In genomic region chr10:19663344-19663743, GRCh38 we compare ENCODE assay signal across 20 cellular contexts.
DNase-seq lines count a peak whose midpoint lies in the region; ATAC-seq, FAIRE-seq and TF ChIP-seq lines count a peak whose summit lies in the region.
"Had no signal": no experiment of that assay in that cellular context is flagged by ENCODE, and none has a peak within 500 bp of the region (broad histone marks: within the 10 kb centered on the region; RNA-seq: fewer than 3 reads in every experiment).

No MANE protein-coding gene starts in this region.

- H3K27me3 ChIP-seq in liver (ENCODE audit: control insufficient read depth in 4 of 4, insufficient read depth in 4 of 4, low read length in 3 of 4) (no peaks in the 10 kb centered on the region), HepG2 (ENCODE audit: control insufficient read depth in 1 of 2, insufficient read depth in 2 of 2, low read length in 2 of 2) (no peaks in the 10 kb centered on the region), stomach (no peaks in the 10 kb centered on the region)

- TF ChIP-seq EP300 in HepG2 (IDR thresholded peaks at IDR 0.05; ENCODE audit: low read depth in 2 of 2, low read length in 2 of 2) (no peak), HepG2 (CRISPR knock-in tag; IDR thresholded peaks at IDR 0.05; ENCODE audit: borderline replicate concordance) (no peak), stomach (IDR thresholded peaks at IDR 0.05) (no peak)

- no peak for ATAC-seq in HepG2
- peak; percentile 24 for ATAC-seq in left lobe of liver
- no peak for ATAC-seq in GM18907 (IDR thresholded peaks at IDR 0.05; ENCODE audit: unreplicated experiment)
- ATAC-seq: Panc1 had no signal

- H3K36me3 ChIP-seq in liver (ENCODE audit: control insufficient read depth in 4 of 4, insufficient read depth in 3 of 4, low read depth in 1 of 4, low read length in 3 of 4) (no peaks in the 10 kb centered on the region), HepG2 (replicated peaks in 1 of 2; ENCODE audit: control insufficient read depth in 1 of 2, insufficient read depth in 2 of 2, low read length in 2 of 2) (no peaks in the 10 kb centered on the region), stomach (no peaks in the 10 kb centered on the region)

- no peak overlapping the region for H2AFZ ChIP-seq in HepG2 (ENCODE audit: low read length)

- in situ Hi-C loops in HepG2 (cut with HindIII; ENCODE audit: extremely low pct_ligation_motif_present, low pct_unique_long_range_greater_than_20kb) = no loop called here

- H3K4me1 Mint-ChIP-seq in chondrocyte (ENCODE audit: low read depth) = peaks cover 24% of the 10 kb centered on the region
- H3K4me1 Mint-ChIP-seq: IgD-negative memory B cell had no signal

- BruUV-seq in HepG2 (replicated peaks; lab: Mats Ljungman, UMichigan) = no TSS peak

- H3K4me3 Mint-ChIP-seq in chondrocyte (ENCODE audit: unreplicated experiment) = no peak overlapping the region
- H3K4me3 Mint-ChIP-seq: IgD-negative memory B cell had no signal

- no peak overlapping the region for H3K27ac ChIP-seq in liver (ENCODE audit: low read depth in 1 of 2, low read length in 2 of 2)
- H3K27ac ChIP-seq in HepG2 (ENCODE audit: extremely low read length, insufficient read depth, low read length) = no peak overlapping the region
- H3K27ac ChIP-seq in stomach = no peak overlapping the region

- FAIRE-seq in HepG2 (lab: Jason Lieb, UNC) = no peak
- FAIRE-seq: GM12892, H54 had no signal

- CTCF ChIA-PET in HepG2 (lab: Yijun Ruan, JAX; ENCODE audit: low intra/inter-chr PET ratio, low total read pairs) = interaction anchor here (1.6 kb wide), 1 partner anchor 124 kb away, joined by 3 read pairs; no protein-coding TSS in a partner anchor
- CTCF ChIA-PET in HEK293T (lab: Yijun Ruan, JAX) = no interaction called here

- POLR2A ChIA-PET in HepG2 (lab: Yijun Ruan, JAX) (no interaction called here), HEK293T (lab: Yijun Ruan, JAX) (no interaction called here)

- H3K9me3 ChIP-seq in liver (ENCODE audit: control insufficient read depth in 4 of 4, low read length in 3 of 4) (peaks cover 0 to 1% (median 0%) of the 10 kb centered on the region in 4 donors), HepG2 (ENCODE audit: low read length) (0 out of 2 replicates have a peak, but pooled peaks cover 10% of the 10 kb centered on the region), stomach (peaks cover 0 to 12% (median 8%) of the 10 kb centered on the region in 4 donors)

- TF ChIP-seq POLR2A in HepG2 (IDR thresholded peaks at IDR 0.05; ENCODE audit: insufficient read depth in 1 of 2, low read depth in 2 of 2, low read length in 2 of 2) (no peak), stomach (IDR thresholded peaks at IDR 0.05) (no peak)

- H3K27ac Mint-ChIP-seq in chondrocyte (ENCODE audit: unreplicated experiment) = no peak overlapping the region
- H3K27ac Mint-ChIP-seq: IgD-negative memory B cell had no signal

- no peaks in the 10 kb centered on the region for H3K79me2 ChIP-seq in HepG2 (ENCODE audit: insufficient read depth, low read length)

- 99% methylated on average over 1 of the region's 1 CpG for WGBS in liver
- WGBS in HepG2 (ENCODE audit: low lambda C conversion rate) = 43% methylated on average over 1 of the region's 1 CpG
- 52 to 93% (median 91%) methylated on average over 1 of the region's 1 CpG for WGBS in stomach, 5 donors

- DNase-seq in HepG2 (ENCODE audit: low spot score) (no peak), chondrocyte (ENCODE audit: low spot score) (no peak), left lobe of liver (ENCODE audit: low spot score) (no peak), HEK293T (ENCODE audit: extremely low spot score) (no peak), cerebellum (ENCODE audit: low spot score) (no peak), stomach (no peak)
- DNase-seq: 8988T, C1 segment of cervical spinal cord, DMS 273 treated with DMSO at 0.1 percent for 48 hours, MV-4-11, NCI-H1436 treated with DMSO at 0.1 percent for 48 hours, NCI-H2029 treated with DMSO at 0.1 percent for 48 hours, NCI-H510A, NCI-H82 had no signal

- TF ChIP-seq CTCF in liver (IDR thresholded peaks at IDR 0.05; ENCODE audit: low read depth, low read length, missing input control) (no peak), HepG2 (CRISPR knock-in tag; IDR thresholded peaks at IDR 0.05) (no peak), chondrocyte (IDR thresholded peaks at IDR 0.05) (peak; percentile 23), stomach (IDR thresholded peaks at IDR 0.05) (no peak)

- H3K4me1 ChIP-seq in liver (ENCODE audit: control insufficient read depth in 4 of 4, insufficient read depth in 4 of 4, low read length in 3 of 4) = peaks cover 0 to 17% (median 10%) of the 10 kb centered on the region in 4 donors
- no peaks in the 10 kb centered on the region for H3K4me1 ChIP-seq in HepG2 (ENCODE audit: insufficient read depth, low read length)
- no peaks in the 10 kb centered on the region for H3K4me1 ChIP-seq in stomach

- H3K4me3 ChIP-seq in liver (ENCODE audit: low read depth in 1 of 3, low read length in 3 of 3) = no peak overlapping the region
- no peak overlapping the region for H3K4me3 ChIP-seq in HepG2 (replicated peaks in 1 of 3; ENCODE audit: insufficient read depth in 1 of 3, low read depth in 2 of 3, low read length in 3 of 3)
- no peak overlapping the region for H3K4me3 ChIP-seq in stomach

- H3K9ac ChIP-seq in liver (ENCODE audit: low read depth in 1 of 2, low read length in 2 of 2) (no peak overlapping the region), HepG2 (ENCODE audit: insufficient read depth, low read depth, low read length) (no peak overlapping the region)

- H3K9me3 Mint-ChIP-seq in chondrocyte (ENCODE audit: low read depth) = peaks cover 13% of the 10 kb centered on the region

- TF ChIP-seq RAD21 in liver (IDR thresholded peaks at IDR 0.05) = peak; percentile 39 to 42
- no peak for TF ChIP-seq RAD21 in HepG2 (CRISPR knock-in tag; IDR thresholded peaks at IDR 0.05)

- H3K4me2 ChIP-seq in HepG2 (ENCODE audit: low read depth, low read length) = no peak overlapping the region

- H4K20me1 ChIP-seq in HepG2 (ENCODE audit: insufficient read depth, low read length) = no peaks in the 10 kb centered on the region

- intact Hi-C loops in HepG2 (cut with micrococcal nuclease; ENCODE audit: unreplicated experiment) = no loop called here
- intact Hi-C loops in stomach (cut with DNase I; ENCODE audit: low total_unique reads) = no loop called here

- no peaks in the 10 kb centered on the region for H3K27me3 Mint-ChIP-seq in chondrocyte (ENCODE audit: low read depth)
- H3K27me3 Mint-ChIP-seq: IgD-negative memory B cell had no signal

- H3K36me3 Mint-ChIP-seq in chondrocyte (ENCODE audit: low read depth) = peaks cover 5% of the 10 kb centered on the region
- H3K36me3 Mint-ChIP-seq: IgD-negative memory B cell had no signal

TF ChIP-seq in liver, 16 proteins besides CTCF, POLR2A, EP300 and RAD21:
- TF ChIP-seq HNF4G (IDR thresholded peaks at IDR 0.05) = no peak
- no peak for TF ChIP-seq FOXA2 (IDR thresholded peaks at IDR 0.05)
- TF ChIP-seq YY1 (IDR thresholded peaks at IDR 0.05) = no peak
- no peak for TF ChIP-seq HNF4A (conservative IDR thresholded peaks at IDR 0.05)
- no peak for TF ChIP-seq EGR1 (IDR thresholded peaks at IDR 0.05; ENCODE audit: low read depth in 2 of 2)

TF ChIP-seq in HepG2, 621 proteins besides CTCF, POLR2A, EP300 and RAD21 (continues in another document):
- no peak for TF ChIP-seq ZFP91 (CRISPR knock-in tag; IDR thresholded peaks at IDR 0.05; ENCODE audit: borderline replicate concordance)
- TF ChIP-seq ZNF792 (CRISPR knock-in tag; IDR thresholded peaks at IDR 0.05) = no peak

TF ChIP-seq in HEK293T, 16 proteins besides CTCF, POLR2A, EP300 and RAD21:
- TF ChIP-seq SP1 (IDR thresholded peaks at IDR 0.05) = no peak
- TF ChIP-seq LEF1 (IDR thresholded peaks at IDR 0.05; ENCODE audit: borderline replicate concordance) = no peak
- TF ChIP-seq FOXM1 (IDR thresholded peaks at IDR 0.05; ENCODE audit: borderline replicate concordance) = no peak
- no peak for TF ChIP-seq L3MBTL2 (conservative IDR thresholded peaks at IDR 0.05)
- no peak for TF ChIP-seq FOXA1 (IDR thresholded peaks at IDR 0.05)
- TF ChIP-seq CTBP1 (IDR thresholded peaks at IDR 0.05; ENCODE audit: borderline replicate concordance) = no peak
- no peak for TF ChIP-seq TARDBP (IDR thresholded peaks at IDR 0.05)
- no peak for TF ChIP-seq NFRKB (IDR thresholded peaks at IDR 0.05)
- TF ChIP-seq BHLHE40 (IDR thresholded peaks at IDR 0.05; ENCODE audit: borderline replicate concordance) = no peak
- no peak for TF ChIP-seq ELF4 (IDR thresholded peaks at IDR 0.05)
- TF ChIP-seq ARNT (IDR thresholded peaks at IDR 0.05) = no peak
